ENCODE assay signal across 20 cellular contexts in the genomic region with DNA sequence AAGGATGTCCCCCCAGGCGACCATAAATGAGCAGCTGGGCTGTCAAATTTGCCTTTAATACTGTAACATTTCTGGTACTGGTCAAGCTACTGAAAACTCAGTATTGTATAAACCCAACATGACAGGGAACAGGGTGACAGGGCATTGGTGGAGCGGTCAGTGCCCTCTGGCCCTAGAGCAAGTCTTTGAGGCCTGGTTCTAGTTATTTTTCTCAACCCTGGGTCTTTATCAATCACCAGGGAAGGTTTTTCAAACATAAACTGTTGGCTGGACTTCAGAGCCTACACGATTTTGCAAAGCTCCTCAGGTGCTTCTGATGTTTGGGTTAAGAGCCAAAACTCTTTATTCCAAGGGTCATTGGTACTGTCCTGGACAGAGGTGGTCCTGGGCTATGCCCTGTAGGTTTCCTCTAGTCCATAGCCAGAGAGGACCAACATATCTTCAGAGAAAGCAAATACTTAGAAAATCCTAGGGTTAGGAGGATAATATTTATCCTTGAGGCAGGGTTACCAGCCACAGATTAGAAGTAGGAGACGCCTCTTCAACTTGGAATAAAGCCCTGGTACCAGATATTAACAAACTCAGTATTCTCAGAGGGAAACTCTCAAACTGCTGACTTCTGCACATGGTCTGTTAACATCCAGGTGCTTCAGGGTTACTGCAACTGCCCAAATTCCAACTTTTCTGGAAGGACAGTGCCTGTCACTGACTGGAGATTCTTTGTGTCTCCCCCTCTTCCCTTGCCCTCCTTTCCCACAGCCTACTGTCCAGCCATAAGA. TPM values are rescaled to one million over a fixed set of nuclear protein-coding genes. Genes with fewer than 3 reads are reported as not detected.
DNase-seq lines count a peak whose midpoint lies in the region; ATAC-seq, FAIRE-seq and TF ChIP-seq lines count a peak whose summit lies in the region.
"Had no signal": no experiment of that assay in that cellular context is flagged by ENCODE, and none has a peak within 500 bp of the region (broad histone marks: within the 10 kb centered on the region; RNA-seq: fewer than 3 reads in every experiment).

No MANE protein-coding gene starts in this region.

- CTCF ChIA-PET in mammary epithelial cell (lab: Charles Lee; ENCODE audit: low non-redundant PET) = interaction anchor here (0.7 kb wide), 1 partner anchor 350 kb away, joined by 5 read pairs; no protein-coding TSS in a partner anchor
- CTCF ChIA-PET in MCF 10A (lab: Yijun Ruan, JAX) = interaction anchor here (0.6 to 5.6 kb wide), 35 partner anchors 9 to 1310 kb away, joined by 3 to 89 read pairs (median 5); partner anchors contain the start of genes METAP1 and TRMT10A
- CTCF ChIA-PET in HepG2 (lab: Yijun Ruan, JAX; ENCODE audit: low intra/inter-chr PET ratio, low total read pairs) = interaction anchor here (0.9 to 1.6 kb wide), 3 partner anchors 343 to 994 kb away, joined by 3 to 12 read pairs (median 5); no protein-coding TSS in a partner anchor
- CTCF ChIA-PET in OCI-LY7 (lab: Charles Lee; ENCODE audit: unreplicated experiment) = no interaction called here

- no peaks in the 10 kb centered on the region for H3K27me3 ChIP-seq in mammary epithelial cell (ENCODE audit: insufficient read depth, low read length)
- no peaks in the 10 kb centered on the region; a peak in 1 of 5 replicates for H3K27me3 ChIP-seq in HepG2 (ENCODE audit: control insufficient read depth in 1 of 2, insufficient read depth in 2 of 2, low read length in 2 of 2)
- H3K27me3 ChIP-seq in trophoblast cell (ENCODE audit: insufficient read depth, low read length) = no peaks in the 10 kb centered on the region
- H3K27me3 ChIP-seq in dorsolateral prefrontal cortex = peaks cover 0 to 4% (median 0%) of the 10 kb centered on the region in 45 donors
- H3K27me3 ChIP-seq: BLaER1 had no signal

- no peak overlapping the region for H3K4me2 ChIP-seq in mammary epithelial cell (ENCODE audit: insufficient read depth, low read depth, low read length)
- H3K4me2 ChIP-seq in HepG2 (ENCODE audit: low read depth, low read length) = no peak overlapping the region
- no peak overlapping the region for H3K4me2 ChIP-seq in trophoblast cell (ENCODE audit: low read length)
- no peak overlapping the region for H3K4me2 ChIP-seq in OCI-LY7 (ENCODE audit: low read length)
- H3K4me2 ChIP-seq: A549, BLaER1 had no signal

- no peak overlapping the region for H3K27ac Mint-ChIP-seq in MCF 10A (ENCODE audit: low read depth, unreplicated experiment)
- H3K27ac Mint-ChIP-seq: CD14-positive monocyte; CD4-positive, alpha-beta memory T cell; H9 had no signal

- dilution Hi-C loops in mammary epithelial cell (cut with HindIII; ENCODE audit: low sequenced_read_pairs) = loop anchor here (5.0 kb wide), 1 partner anchor 360 kb away; no protein-coding TSS in a partner anchor

- H3K79me2 ChIP-seq in mammary epithelial cell (ENCODE audit: insufficient read depth, low read length) (no peaks in the 10 kb centered on the region), HepG2 (ENCODE audit: insufficient read depth, low read length) (no peaks in the 10 kb centered on the region), trophoblast cell (ENCODE audit: control insufficient read depth, insufficient read depth, low read length, poor library complexity) (no peaks in the 10 kb centered on the region), OCI-LY7 (ENCODE audit: insufficient read depth, low read depth, low read length) (no peaks in the 10 kb centered on the region)

- no peaks in the 10 kb centered on the region for H3K36me3 Mint-ChIP-seq in MCF 10A (ENCODE audit: insufficient read depth, unreplicated experiment)
- H3K36me3 Mint-ChIP-seq: CD14-positive monocyte; CD4-positive, alpha-beta memory T cell had no signal

- H3K4ac ChIP-seq in trophoblast cell (ENCODE audit: low read depth, low read length) = no peak overlapping the region

- H3K79me1 ChIP-seq in trophoblast cell (ENCODE audit: low read length) = peaks cover 14% of the 10 kb centered on the region

- H3K9me2 ChIP-seq in OCI-LY7 (ENCODE audit: insufficient read depth, low read length) = no peaks in the 10 kb centered on the region

- POLR2A ChIA-PET in MCF 10A (lab: Yijun Ruan, JAX) (interaction anchor here (0.7 to 1.2 kb wide), 5 partner anchors 216 to 800 kb away, joined by 3 to 4 read pairs (median 3); no protein-coding TSS in a partner anchor), HepG2 (lab: Yijun Ruan, JAX) (no interaction called here), OCI-LY7 (lab: Charles Lee) (interaction anchor here (0.5 to 0.7 kb wide), 2 partner anchors 26 to 505 kb away, joined by 3 read pairs; no protein-coding TSS in a partner anchor)

- in situ Hi-C loops in mammary epithelial cell (cut with MboI; ENCODE audit: low sequenced_read_pairs in 2 of 2) = loop anchor here in 1 of 2 donors (10.0 kb wide), 1 partner anchor 347 kb away; no protein-coding TSS in a partner anchor
- in situ Hi-C loops in HepG2 (cut with HindIII; ENCODE audit: extremely low pct_ligation_motif_present, low pct_unique_long_range_greater_than_20kb) = loop anchor here (25.0 kb wide), 1 partner anchor 1000 kb away; no protein-coding TSS in a partner anchor

- H2AFZ ChIP-seq in mammary epithelial cell (ENCODE audit: low read depth, low read length) = peak overlapping the region; percentile 51
- H2AFZ ChIP-seq in HepG2 (ENCODE audit: low read length) = peak overlapping the region; percentile 47
- H2AFZ ChIP-seq in trophoblast cell (ENCODE audit: insufficient read depth, low read length, poor library complexity) = no peak overlapping the region
- no peak overlapping the region for H2AFZ ChIP-seq in OCI-LY7 (ENCODE audit: low read length)

- no peak overlapping the region for H4K91ac ChIP-seq in trophoblast cell (ENCODE audit: low read depth, low read length)

- no peak for TF ChIP-seq EP300 in HepG2 (IDR thresholded peaks at IDR 0.05; ENCODE audit: low read depth in 2 of 2, low read length in 2 of 2)
- no peak for TF ChIP-seq EP300 in HepG2 (CRISPR knock-in tag; IDR thresholded peaks at IDR 0.05; ENCODE audit: borderline replicate concordance)

- H4K20me1 ChIP-seq in mammary epithelial cell (ENCODE audit: insufficient read depth, low read length) (no peaks in the 10 kb centered on the region), HepG2 (ENCODE audit: insufficient read depth, low read length) (no peaks in the 10 kb centered on the region), OCI-LY7 (ENCODE audit: insufficient read depth, low read length) (no peaks in the 10 kb centered on the region)
- H4K20me1 ChIP-seq: BLaER1 had no signal

- H4K8ac ChIP-seq in trophoblast cell (ENCODE audit: low read depth, low read length) = no peak overlapping the region

- H3K27ac ChIP-seq in mammary epithelial cell (ENCODE audit: insufficient read depth, low read depth, low read length) = no peak overlapping the region
- no peak overlapping the region for H3K27ac ChIP-seq in HepG2 (ENCODE audit: extremely low read length, insufficient read depth, low read length)
- H3K27ac ChIP-seq in trophoblast cell (ENCODE audit: low read depth, low read length) = no peak overlapping the region
- no peak overlapping the region for H3K27ac ChIP-seq in dorsolateral prefrontal cortex
- H3K27ac ChIP-seq in OCI-LY7 (ENCODE audit: low read depth, low read length, poor library complexity, severe bottlenecking) = no peak overlapping the region
- H3K27ac ChIP-seq: 22Rv1, A549, BLaER1 had no signal

- H3K4me1 ChIP-seq in mammary epithelial cell (ENCODE audit: insufficient read depth, low read length) (peaks cover 34% of the 10 kb centered on the region), HepG2 (ENCODE audit: insufficient read depth, low read length) (peaks cover 9% of the 10 kb centered on the region), trophoblast cell (ENCODE audit: control insufficient read depth in 1 of 2, insufficient read depth in 2 of 2, low read length in 2 of 2) (peaks cover 7 to 9% of the 10 kb centered on the region in 2 experiments), OCI-LY7 (ENCODE audit: insufficient read depth, low read length, poor library complexity, severe bottlenecking) (no peaks in the 10 kb centered on the region)
- H3K4me1 ChIP-seq: A549, BLaER1 had no signal

- 100% methylated on average over 3 of the region's 4 CpGs for WGBS in mammary epithelial cell (ENCODE audit: low coverage, missing lambda C conversion rate)
- 25% methylated on average over 4 of the region's 4 CpGs for WGBS in HepG2 (ENCODE audit: low lambda C conversion rate)
- no CpG with 5 or more reads among the region's 4 CpGs for WGBS in trophoblast cell (ENCODE audit: extremely low coverage, insufficient coverage, insufficient read length)

- H3K9me3 Mint-ChIP-seq in MCF 10A (ENCODE audit: unreplicated experiment) = no peaks in the 10 kb centered on the region
- H3K9me3 Mint-ChIP-seq: CD14-positive monocyte; CD4-positive, alpha-beta memory T cell; H9 had no signal

- H3K9me3 ChIP-seq in mammary epithelial cell (replicated peaks; ENCODE audit: insufficient read depth, low read length) (no peaks in the 10 kb centered on the region), HepG2 (ENCODE audit: low read length) (no peaks in the 10 kb centered on the region), trophoblast cell (ENCODE audit: insufficient read depth, low read depth, low read length) (no peaks in the 10 kb centered on the region), OCI-LY7 (ENCODE audit: low read length) (no peaks in the 10 kb centered on the region)
- H3K9me3 ChIP-seq: A549, BLaER1 had no signal

- TF ChIP-seq POLR2A in HepG2 (IDR thresholded peaks at IDR 0.05; ENCODE audit: insufficient read depth in 1 of 2, low read depth in 2 of 2, low read length in 2 of 2) = no peak

- no peak overlapping the region for H4K12ac ChIP-seq in trophoblast cell (ENCODE audit: low read depth, low read length)

- ATAC-seq in HepG2 (peak; percentile 47), HG03342 (IDR thresholded peaks at IDR 0.05; ENCODE audit: unreplicated experiment) (no peak)
- ATAC-seq: K562 had no signal

- no peak overlapping the region for H2BK12ac ChIP-seq in trophoblast cell (ENCODE audit: low read length)

- H3K9ac ChIP-seq in mammary epithelial cell (ENCODE audit: insufficient read depth, low read length) (no peak overlapping the region), HepG2 (ENCODE audit: insufficient read depth, low read depth, low read length) (no peak overlapping the region), trophoblast cell (ENCODE audit: low read length) (no peak overlapping the region)
- H3K9ac ChIP-seq: BLaER1 had no signal

- no peak for DNase-seq in mammary epithelial cell
- DNase-seq in MCF 10A (ENCODE audit: unreplicated experiment) = no peak
- no peak for DNase-seq in HepG2 (ENCODE audit: low spot score)
- no peak for DNase-seq in trophoblast cell
- no peak for DNase-seq in dorsolateral prefrontal cortex
- DNase-seq in OCI-LY7 (ENCODE audit: low spot score) = no peak
- DNase-seq: CD4-positive, alpha-beta memory T cell; DMS79 treated with DMSO at 0.1 percent for 48 hours; GF-D8; H9; IMR-90 had no signal

- no peak overlapping the region for H2BK120ac ChIP-seq in trophoblast cell (ENCODE audit: insufficient read depth, low read length, poor library complexity)

- no peak overlapping the region for H2AK5ac ChIP-seq in trophoblast cell (ENCODE audit: low read length)

- H2BK5ac ChIP-seq in trophoblast cell (ENCODE audit: low read depth, low read length, poor library complexity) = peak overlapping the region; percentile 17

- intact Hi-C loops in mammary epithelial cell (cut with micrococcal nuclease) = loop anchor here (2.0 to 5.0 kb wide), 3 partner anchors 303 to 1350 kb away; no protein-coding TSS in a partner anchor
- intact Hi-C loops in MCF 10A (cut with micrococcal nuclease) = loop anchor here (2.0 to 5.0 kb wide), 4 partner anchors 347 to 1311 kb away; partner anchors contain the start of gene METAP1
- intact Hi-C loops in HepG2 (cut with micrococcal nuclease; ENCODE audit: unreplicated experiment) = loop anchor here (2.0 to 10.0 kb wide), 3 partner anchors 57 to 995 kb away; partner anchors contain the start of gene ADH5
- intact Hi-C loops in dorsolateral prefrontal cortex (cut with DNase I) = loop anchor here in 1 of 2 donors (2.0 kb wide), 1 partner anchor 343 kb away; no protein-coding TSS in a partner anchor
- intact Hi-C loops in OCI-LY7 (cut with micrococcal nuclease; ENCODE audit: unreplicated experiment) = loop anchor here (5.0 to 10.0 kb wide), 2 partner anchors 343 to 470 kb away; no protein-coding TSS in a partner anchor

- H3K23ac ChIP-seq in trophoblast cell (ENCODE audit: low read length) = no peak overlapping the region

- BruUV-seq in mammary epithelial cell (replicated peaks; lab: Mats Ljungman, UMichigan) = no TSS peak
- no TSS peak for BruUV-seq in MCF 10A (replicated peaks; lab: Mats Ljungman, UMichigan)
- no TSS peak for BruUV-seq in HepG2 (replicated peaks; lab: Mats Ljungman, UMichigan)
- BruUV-seq in OCI-LY7 (replicated peaks; lab: Mats Ljungman, UMichigan) = no TSS peak

- peaks cover 12% of the 10 kb centered on the region for H3K27me3 Mint-ChIP-seq in MCF 10A (ENCODE audit: insufficient read depth, unreplicated experiment)

- H3K4me3 ChIP-seq in mammary epithelial cell (replicated peaks in 1 of 3; ENCODE audit: insufficient read depth in 1 of 3, low read depth in 2 of 3, low read length in 3 of 3) = no peak overlapping the region
- no peak overlapping the region for H3K4me3 ChIP-seq in HepG2 (replicated peaks in 1 of 3; ENCODE audit: insufficient read depth in 1 of 3, low read depth in 2 of 3, low read length in 3 of 3)
- H3K4me3 ChIP-seq in trophoblast cell (ENCODE audit: low read depth, low read length) = no peak overlapping the region
- no peak overlapping the region for H3K4me3 ChIP-seq in dorsolateral prefrontal cortex
- no peak overlapping the region for H3K4me3 ChIP-seq in OCI-LY7 (ENCODE audit: low read depth, low read length, poor library complexity, severe bottlenecking)
- H3K4me3 ChIP-seq: A549, BLaER1, K562 had no signal

- TF ChIP-seq CTCF in mammary epithelial cell (conservative IDR thresholded peaks at IDR 0.05 in 1 of 2, IDR thresholded peaks at IDR 0.05 in 1 of 2; ENCODE audit: extremely low read depth in 1 of 2, insufficient read depth in 1 of 2, low read depth in 1 of 2, low read length in 2 of 2) (no peak), MCF 10A (IDR thresholded peaks at IDR 0.05; ENCODE audit: unreplicated experiment) (no peak), HepG2 (CRISPR knock-in tag; IDR thresholded peaks at IDR 0.05) (no peak), dorsolateral prefrontal cortex (IDR thresholded peaks at IDR 0.05 in 54 of 56, conservative IDR thresholded peaks at IDR 0.05 in 2 of 56; ENCODE audit: low read depth in 1 of 56, partially characterized antibody in 56 of 56) (no peak), OCI-LY7 (conservative IDR thresholded peaks at IDR 0.05; ENCODE audit: low read length) (no peak)

- H3K18ac ChIP-seq in trophoblast cell (ENCODE audit: low read length) = no peak overlapping the region

- TF ChIP-seq RAD21 in HepG2 (CRISPR knock-in tag; IDR thresholded peaks at IDR 0.05) = no peak

- H3K36me3 ChIP-seq in mammary epithelial cell (ENCODE audit: insufficient read depth, low read length) (no peaks in the 10 kb centered on the region), HepG2 (replicated peaks in 1 of 2; ENCODE audit: control insufficient read depth in 1 of 2, insufficient read depth in 2 of 2, low read length in 2 of 2) (no peaks in the 10 kb centered on the region), trophoblast cell (ENCODE audit: control insufficient read depth in 1 of 2, insufficient read depth in 2 of 2, low read length in 2 of 2) (peaks cover 0 to 1% of the 10 kb centered on the region in 2 experiments), OCI-LY7 (ENCODE audit: insufficient read depth, low read length) (no peaks in the 10 kb centered on the region)
- H3K36me3 ChIP-seq: BLaER1 had no signal

- H3K4me3 Mint-ChIP-seq in MCF 10A (ENCODE audit: unreplicated experiment) = no peak overlapping the region
- H3K4me3 Mint-ChIP-seq: CD14-positive monocyte; CD4-positive, alpha-beta memory T cell; H9 had no signal

- peaks cover 11% of the 10 kb centered on the region for H3K4me1 Mint-ChIP-seq in MCF 10A (ENCODE audit: insufficient read depth, unreplicated experiment)
- H3K4me1 Mint-ChIP-seq: CD14-positive monocyte; CD4-positive, alpha-beta memory T cell had no signal

- FAIRE-seq in HepG2 (lab: Jason Lieb, UNC) = no peak
- FAIRE-seq: A549, H1 had no signal

- no peak overlapping the region for H3K14ac ChIP-seq in trophoblast cell (ENCODE audit: low read length)

RNA-seq across cellular contexts. Expression of gene ADH7, which starts 26.7 kb away (rescaled TPM):
- under 1 TPM in 1 of 2 donors, not detected in 1; 0.33 TPM for total RNA-seq in mammary epithelial cell
- polyA plus RNA-seq in mammary epithelial cell = not detected
- polyA minus RNA-seq in mammary epithelial cell = not detected
- total RNA-seq in MCF 10A (2022) = not detected in 2 replicates
- not detected in 2 replicates for total RNA-seq in HepG2 (2016; rRNA removed; fragmentation: Illumina TruSeq; extraction: Trizol)
- not detected in 2 replicates for total RNA-seq in HepG2 (2016; cell fraction: cytosol; rRNA removed; fragmentation: Illumina TruSeq; extraction: Trizol; ENCODE audit: low read depth)
- not detected in 2 replicates for total RNA-seq in HepG2 (2016; cell fraction: insoluble cytoplasmic fraction; rRNA removed; fragmentation: Illumina TruSeq; extraction: Trizol)
- not detected in 2 replicates for total RNA-seq in HepG2 (2016; cell fraction: membrane; rRNA removed; fragmentation: Illumina TruSeq; extraction: Trizol)
- not detected in 2 replicates for total RNA-seq in HepG2 (2016; cell fraction: nucleus; rRNA removed; fragmentation: Illumina TruSeq; extraction: Trizol)
- polyA plus RNA-seq in HepG2 (2011; rRNA removed) = not detected in 2 replicates
- not detected in 2 replicates for polyA plus RNA-seq in HepG2 (2011; cell fraction: cytosol; rRNA removed)
- not detected in 2 replicates for polyA plus RNA-seq in HepG2 (2011; cell fraction: nucleus; rRNA removed)
- not detected in 2 replicates for polyA plus RNA-seq in HepG2 (2012)
- not detected in 2 replicates for polyA plus RNA-seq in HepG2 (2016; cell fraction: cytosol; fragmentation: Illumina TruSeq; extraction: Trizol; ENCODE audit: low read depth)
- not detected in 2 replicates for polyA plus RNA-seq in HepG2 (2016; cell fraction: insoluble cytoplasmic fraction; fragmentation: Illumina TruSeq; extraction: Trizol; ENCODE audit: low read depth)
- not detected in 2 replicates for polyA plus RNA-seq in HepG2 (2016; cell fraction: membrane; fragmentation: Illumina TruSeq; extraction: Trizol; ENCODE audit: low read depth)
- polyA plus RNA-seq in HepG2 (2016; cell fraction: nucleus; fragmentation: Illumina TruSeq; extraction: Trizol; ENCODE audit: insufficient read depth, low read depth) = not detected in 2 replicates
- polyA minus RNA-seq in HepG2 (2011; rRNA and poly(A)+ RNA removed; ENCODE audit: low replicate concordance) = not detected in 2 replicates
- not detected in 2 replicates for polyA minus RNA-seq in HepG2 (2011; cell fraction: cytosol; rRNA and poly(A)+ RNA removed)
- polyA minus RNA-seq in HepG2 (2011; cell fraction: nucleus; rRNA and poly(A)+ RNA removed) = not detected in 2 replicates
- polyA plus RNA-seq in trophoblast cell (2013) = not detected in 2 replicates
- not detected for total RNA-seq in dorsolateral prefrontal cortex
- not detected in 2 replicates for total RNA-seq in OCI-LY7 (2014; rRNA removed; shearing (Covaris generic))
- not detected in 2 replicates for total RNA-seq in OCI-LY7 (2022)
- total RNA-seq: CD4-positive, alpha-beta memory T cell; H1; H9; HT-29; IMR-90; K562 had no signal
- polyA plus RNA-seq: A549; AG04450; CD14-positive monocyte; CD4-positive, alpha-beta memory T cell; H1; IMR-90; K562 had no signal

RNA-seq across cellular contexts. Expression of gene C4orf17, which starts 49.0 kb away (rescaled TPM):
- total RNA-seq in mammary epithelial cell (not detected), MCF 10A (2022) (not detected in 2 replicates), HepG2 (2016; rRNA removed; fragmentation: Illumina TruSeq; extraction: Trizol) (not detected in 2 replicates), dorsolateral prefrontal cortex (not detected), OCI-LY7 (2022) (not detected in 2 replicates)
- polyA plus RNA-seq in mammary epithelial cell (not detected), HepG2 (2011; rRNA removed) (not detected in 2 replicates)
- not detected for polyA minus RNA-seq in mammary epithelial cell
- not detected in 2 replicates for total RNA-seq in HepG2 (2016; cell fraction: cytosol; rRNA removed; fragmentation: Illumina TruSeq; extraction: Trizol; ENCODE audit: low read depth)
- not detected in 2 replicates for total RNA-seq in HepG2 (2016; cell fraction: insoluble cytoplasmic fraction; rRNA removed; fragmentation: Illumina TruSeq; extraction: Trizol)
- total RNA-seq in HepG2 (2016; cell fraction: membrane; rRNA removed; fragmentation: Illumina TruSeq; extraction: Trizol) = not detected in 2 replicates
- total RNA-seq in HepG2 (2016; cell fraction: nucleus; rRNA removed; fragmentation: Illumina TruSeq; extraction: Trizol) = not detected in 2 replicates
- polyA plus RNA-seq in HepG2 (2011; cell fraction: cytosol; rRNA removed) = not detected in 2 replicates
- not detected in 2 replicates for polyA plus RNA-seq in HepG2 (2011; cell fraction: nucleus; rRNA removed)
- not detected in 2 replicates for polyA plus RNA-seq in HepG2 (2012)
- not detected in 2 replicates for polyA plus RNA-seq in HepG2 (2016; cell fraction: cytosol; fragmentation: Illumina TruSeq; extraction: Trizol; ENCODE audit: low read depth)
- not detected in 2 replicates for polyA plus RNA-seq in HepG2 (2016; cell fraction: insoluble cytoplasmic fraction; fragmentation: Illumina TruSeq; extraction: Trizol; ENCODE audit: low read depth)
- not detected in 2 replicates for polyA plus RNA-seq in HepG2 (2016; cell fraction: membrane; fragmentation: Illumina TruSeq; extraction: Trizol; ENCODE audit: low read depth)
- not detected in 2 replicates for polyA plus RNA-seq in HepG2 (2016; cell fraction: nucleus; fragmentation: Illumina TruSeq; extraction: Trizol; ENCODE audit: insufficient read depth, low read depth)
- not detected in 2 replicates for polyA minus RNA-seq in HepG2 (2011; rRNA and poly(A)+ RNA removed; ENCODE audit: low replicate concordance)
- polyA minus RNA-seq in HepG2 (2011; cell fraction: cytosol; rRNA and poly(A)+ RNA removed) = not detected in 2 replicates
- polyA minus RNA-seq in HepG2 (2011; cell fraction: nucleus; rRNA and poly(A)+ RNA removed) = not detected in 2 replicates
- polyA plus RNA-seq in trophoblast cell (2013) = not detected in 2 replicates
- not detected in 2 replicates for total RNA-seq in OCI-LY7 (2014; rRNA removed; shearing (Covaris generic))
- total RNA-seq: CD4-positive, alpha-beta memory T cell; H1; H9; HT-29; IMR-90; K562 had no signal
- polyA plus RNA-seq: A549; AG04450; CD14-positive monocyte; CD4-positive, alpha-beta memory T cell; H1; IMR-90; K562 had no signal

Comparison
In these comparisons a context has a peak if more than half of its experiments do, and no peak if none do; other contexts are left out.
1. H2AFZ ChIP-seq: peak in mammary epithelial cell (single experiment) and HepG2 (single experiment); none in trophoblast cell (single experiment) and OCI-LY7 (single experiment).